ENCODE assay signal across 14 cellular contexts in the genomic region with DNA sequence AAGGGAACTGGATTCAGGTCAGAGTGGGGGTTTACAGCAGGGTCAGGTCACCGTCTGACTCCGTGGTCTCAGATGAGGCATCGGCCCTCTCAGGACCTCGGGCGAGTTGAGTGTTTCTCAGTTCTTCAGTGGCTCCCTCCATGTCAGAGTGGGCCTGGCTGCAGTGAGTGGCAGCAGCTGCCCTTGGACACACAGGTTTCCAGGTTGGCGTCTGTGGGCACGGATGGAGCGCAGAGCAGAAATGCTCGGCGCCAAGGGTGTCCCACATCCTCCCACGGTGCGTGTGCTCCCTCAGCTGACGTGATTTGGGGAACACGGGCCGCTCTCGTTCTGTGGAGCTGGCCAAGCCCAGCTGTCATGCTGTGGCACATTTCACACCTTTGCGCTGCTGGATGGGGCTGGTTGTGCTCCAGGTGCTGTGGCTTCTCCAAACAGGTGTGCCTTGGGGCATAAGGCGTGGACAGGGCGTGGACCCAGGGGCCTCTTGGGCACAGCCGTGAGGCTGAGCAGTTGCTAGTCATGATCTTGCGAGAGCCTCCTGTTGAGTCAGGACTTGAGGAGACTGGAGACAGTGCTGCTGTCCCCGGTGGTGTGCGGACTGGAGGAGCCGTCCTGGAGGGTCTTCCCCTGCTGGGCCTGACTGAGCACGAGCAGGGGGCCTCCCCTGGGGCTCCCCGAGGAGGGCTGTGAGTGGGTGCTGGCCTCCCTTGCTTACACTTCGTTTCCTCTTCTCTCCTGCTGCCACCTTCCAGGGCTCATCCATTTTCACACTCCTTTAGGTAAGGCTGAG. TPM values are rescaled to one million over a fixed set of nuclear protein-coding genes. Genes with fewer than 3 reads are reported as not detected.
DNase-seq lines count a peak whose midpoint lies in the region; ATAC-seq and TF ChIP-seq lines count a peak whose summit lies in the region.
"Had no signal": no experiment of that assay in that cellular context is flagged by ENCODE, and none has a peak within 500 bp of the region (broad histone marks: within the 10 kb centered on the region; RNA-seq: fewer than 3 reads in every experiment).

No MANE protein-coding gene starts in this region.

- H3K27ac ChIP-seq in OCI-LY3 (ENCODE audit: low read length) (peak overlapping the region; percentile 56), thyroid gland (no peak overlapping the region)
- H3K27ac ChIP-seq: KMS-11, tibial artery had no signal

- H3K27ac Mint-ChIP-seq in Calu3 (ENCODE audit: unreplicated experiment): peak overlapping the region; percentile 17
- H3K27ac Mint-ChIP-seq: activated naive CD4-positive, alpha-beta T cell treated with anti-CD3 and anti-CD28 coated beads for 36 hours had no signal

- H3K36me3 ChIP-seq in OCI-LY3 (replicated peaks; ENCODE audit: low read depth, low read length) (peaks cover 17% of the 10 kb centered on the region), mucosa of descending colon (ENCODE audit: low read depth) (peaks cover 2% of the 10 kb centered on the region), thyroid gland (peaks cover 39 to 48% of the 10 kb centered on the region in 2 donors)

- peaks cover 16% of the 10 kb centered on the region for H3K4me1 Mint-ChIP-seq in Calu3 (ENCODE audit: low read depth, unreplicated experiment)
- H3K4me1 Mint-ChIP-seq: H9 had no signal

- TF ChIP-seq CTCF in Calu3 (IDR thresholded peaks at IDR 0.05; ENCODE audit: unreplicated experiment): no peak
- TF ChIP-seq CTCF in OCI-LY3 (IDR thresholded peaks at IDR 0.05; ENCODE audit: low read depth, low read length): no peak
- TF ChIP-seq CTCF in mucosa of descending colon (IDR thresholded peaks at IDR 0.05): no peak
- TF ChIP-seq CTCF in thyroid gland (IDR thresholded peaks at IDR 0.05): no peak

- H3K27me3 Mint-ChIP-seq in Calu3 (ENCODE audit: unreplicated experiment): no peaks in the 10 kb centered on the region

- intact Hi-C loops in Calu3 (cut with micrococcal nuclease; ENCODE audit: unreplicated experiment): no loop called here
- intact Hi-C loops in mucosa of descending colon (cut with DNase I, micrococcal nuclease): no loop called here
- intact Hi-C loops in thyroid gland (cut with DNase I): no loop called here

- DNase-seq in Calu3 (no peak), mucosa of descending colon (no peak), thyroid gland (no peak)
- no peak for DNase-seq in stimulated activated CD4-positive, alpha-beta T cell treated with anti-CD3 and anti-CD28 coated beads, Interleukin-4, amount 100 ng/mL, for 1 hour
- DNase-seq: activated naive CD4-positive, alpha-beta T cell treated with anti-CD3 and anti-CD28 coated beads for 36 hours; H9; islet precursor cell; NCI-H1417; NCI-H226; stimulated activated CD4-positive, alpha-beta T cell treated with anti-CD3 and anti-CD28 coated beads, Interleukin-15, amount 100 ng/mL, for 24 hours; tibial artery had no signal

- peak overlapping the region; percentile 13; the same call in 1 of the 2 replicates for H3K4me2 ChIP-seq in OCI-LY3 (ENCODE audit: low read length)
- H3K4me2 ChIP-seq: KMS-11 had no signal

- H3K4me1 ChIP-seq in OCI-LY3 (ENCODE audit: low read length) (peaks cover 21% of the 10 kb centered on the region), mucosa of descending colon (ENCODE audit: low read depth) (no peaks in the 10 kb centered on the region), thyroid gland (peaks cover 0 to 3% of the 10 kb centered on the region in 2 donors)
- H3K4me1 ChIP-seq: tibial artery had no signal

- BruUV-seq in Calu3 (replicated peaks; lab: Mats Ljungman, UMichigan): no TSS peak

- TF ChIP-seq POLR2A in thyroid gland (IDR thresholded peaks at IDR 0.05): no peak

- no peak overlapping the region for H3K9ac ChIP-seq in OCI-LY3 (ENCODE audit: low read length)
- H3K9ac ChIP-seq: KMS-11 had no signal

- no peaks in the 10 kb centered on the region; the same call in 1 of the 2 replicates for H3K79me2 ChIP-seq in OCI-LY3 (ENCODE audit: low read length)

- peaks cover 8% of the 10 kb centered on the region for H4K20me1 ChIP-seq in OCI-LY3 (ENCODE audit: insufficient read depth, low read length)

- H3K9me3 ChIP-seq in OCI-LY3 (ENCODE audit: insufficient read depth, low read length): no peaks in the 10 kb centered on the region
- H3K9me3 ChIP-seq in mucosa of descending colon: no peaks in the 10 kb centered on the region
- H3K9me3 ChIP-seq in thyroid gland: no peaks in the 10 kb centered on the region
- H3K9me3 ChIP-seq: tibial artery had no signal

- peaks cover 91% of the 10 kb centered on the region for H3K36me3 Mint-ChIP-seq in Calu3 (ENCODE audit: insufficient read depth, unreplicated experiment)

- H3K4me3 Mint-ChIP-seq in Calu3 (ENCODE audit: low read depth, unreplicated experiment): no peak overlapping the region
- H3K4me3 Mint-ChIP-seq: activated naive CD4-positive, alpha-beta T cell treated with anti-CD3 and anti-CD28 coated beads for 36 hours; H9 had no signal

- CTCF ChIA-PET in Calu3 (lab: Charles Lee): no interaction called here

- peak; percentile 56 for ATAC-seq in mucosa of descending colon
- no peak for ATAC-seq in GM21619 (IDR thresholded peaks at IDR 0.05; ENCODE audit: unreplicated experiment)

- H3K27me3 ChIP-seq in OCI-LY3 (ENCODE audit: low read depth, low read length) (no peaks in the 10 kb centered on the region), thyroid gland (no peaks in the 10 kb centered on the region)
- H3K27me3 ChIP-seq: tibial artery had no signal

- no peak overlapping the region for H2AFZ ChIP-seq in OCI-LY3 (ENCODE audit: low read depth, low read length)

- H3K4me3 ChIP-seq in OCI-LY3 (ENCODE audit: low read length) (no peak overlapping the region), mucosa of descending colon (no peak overlapping the region), thyroid gland (replicated peaks in 1 of 3) (no peak overlapping the region)
- H3K4me3 ChIP-seq: tibial artery had no signal

- WGBS in thyroid gland, 2 donors: 73 to 92% methylated on average over 8 to 18 of the region's 27 CpGs

- H3K9me3 Mint-ChIP-seq in Calu3 (ENCODE audit: low read depth, unreplicated experiment): no peaks in the 10 kb centered on the region
- H3K9me3 Mint-ChIP-seq: activated naive CD4-positive, alpha-beta T cell treated with anti-CD3 and anti-CD28 coated beads for 36 hours; H9 had no signal

RNA-seq across cellular contexts. Expression of gene DNAJC5, which starts 9.5 kb away (rescaled TPM):
- total RNA-seq in Calu3 (2022) (79.9 and 85.9 TPM in 2 replicates), mucosa of descending colon (10 to 100 TPM; 57.5 to 65.9 (median 65.4) TPM), thyroid gland (10 to 100 TPM; 38.4 to 87.4 (median 75.1) TPM)

RNA-seq across cellular contexts. Expression of gene TPD52L2, which starts 20.4 kb away (rescaled TPM):
- 192 and 197 TPM in 2 replicates for total RNA-seq in Calu3 (2022)
- 10 to 100 TPM; 48.7 to 71.7 (median 55.7) TPM for total RNA-seq in mucosa of descending colon
- total RNA-seq in thyroid gland: 10 to 100 TPM; 69.4 to 93.3 (median 89.6) TPM

RNA-seq across cellular contexts. Expression of gene ABHD16B, which starts 24.2 kb away (rescaled TPM):
- total RNA-seq in Calu3 (2022): 0.24 TPM in 1 of 2 replicates, not detected in the other
- not detected for total RNA-seq in mucosa of descending colon
- total RNA-seq in thyroid gland: not detected
- total RNA-seq: activated naive CD4-positive, alpha-beta T cell treated with anti-CD3 and anti-CD28 coated beads for 36 hours; H9 had no signal

RNA-seq across cellular contexts. Expression of gene ZBTB46, which starts 54.4 kb away (rescaled TPM):
- total RNA-seq in Calu3 (2022) (2.5 and 3.2 TPM in 2 replicates), mucosa of descending colon (1 to 10 TPM; 3.1 to 5.7 (median 3.3) TPM), thyroid gland (10 to 100 TPM; 15.9 to 39.9 (median 27.7) TPM)
